ENCODE assay signal across 24 cellular contexts in genomic region chr19:4414144-4414799, GRCh38. TPM values are rescaled to one million over a fixed set of nuclear protein-coding genes. Genes with fewer than 3 reads are reported as not detected.
DNase-seq lines count a peak whose midpoint lies in the region; ATAC-seq, FAIRE-seq and TF ChIP-seq lines count a peak whose summit lies in the region.
"Had no signal": no experiment of that assay in that cellular context is flagged by ENCODE, and none has a peak within 500 bp of the region (broad histone marks: within the 10 kb centered on the region; RNA-seq: fewer than 3 reads in every experiment).

No MANE protein-coding gene starts in this region.

- H3K4me1 ChIP-seq in IMR-90 (ENCODE audit: control insufficient read depth, insufficient read depth, low read length) (peaks cover 7% of the 10 kb centered on the region), ectodermal cell (ENCODE audit: control insufficient read depth, insufficient read depth, low read length) (peaks cover 15% of the 10 kb centered on the region), mesendoderm (ENCODE audit: control insufficient read depth, low read depth, low read length) (peaks cover 19% of the 10 kb centered on the region)
- H3K4me1 ChIP-seq: BLaER1, vagina had no signal

- H2BK20ac ChIP-seq in IMR-90 (ENCODE audit: low read depth, low read length): peak overlapping the region; percentile 80

- peak overlapping the region; percentile 22; the same call in 1 of the 2 replicates for H4K91ac ChIP-seq in IMR-90 (ENCODE audit: insufficient read depth, low read depth, low read length)

- peaks cover 26% of the 10 kb centered on the region for H4K20me1 ChIP-seq in IMR-90 (ENCODE audit: insufficient read depth, low read length)

- 0 out of 2 replicates have a peak overlapping the region, but pooled peaks have one; percentile 8 for H3K18ac ChIP-seq in IMR-90 (ENCODE audit: low read depth, low read length)
- no peak overlapping the region for H3K18ac ChIP-seq in mesendoderm (ENCODE audit: low read length)

- 100% methylated on average over 1 of the region's 7 CpGs; no CpG with 5 or more reads in 1 of the 2 experiments for WGBS in IMR-90 (ENCODE audit: extremely low coverage in 2 of 2, insufficient read length in 1 of 2), 2 experiments
- 86 to 88% methylated on average over 7 of the region's 7 CpGs for WGBS in ectodermal cell, 2 experiments
- WGBS in mesendoderm (ENCODE audit: extremely low coverage, insufficient coverage, low lambda C conversion rate): no CpG with 5 or more reads among the region's 7 CpGs

- no peaks in the 10 kb centered on the region for H3K9me3 ChIP-seq in IMR-90 (ENCODE audit: control insufficient read depth, insufficient read depth, low read length)
- no peaks in the 10 kb centered on the region for H3K9me3 ChIP-seq in ectodermal cell (ENCODE audit: control insufficient read depth, low read length)
- H3K9me3 ChIP-seq: BLaER1, gastrocnemius medialis, vagina had no signal

- no peak overlapping the region for H3K4me3 ChIP-seq in IMR-90 (ENCODE audit: insufficient read depth, low read depth, low read length)
- H3K4me3 ChIP-seq in ectodermal cell (ENCODE audit: insufficient read depth, low read depth, low read length): no peak overlapping the region
- H3K4me3 ChIP-seq in mesendoderm (ENCODE audit: low read length): no peak overlapping the region
- H3K4me3 ChIP-seq: BLaER1, gastrocnemius medialis, GM12878, vagina had no signal

- H3K4ac ChIP-seq in IMR-90 (ENCODE audit: low read depth, low read length) (peak overlapping the region; percentile 71), mesendoderm (ENCODE audit: low read depth, low read length) (no peak overlapping the region)

- H2BK15ac ChIP-seq in IMR-90 (ENCODE audit: low read depth, low read length): 0 out of 3 replicates have a peak overlapping the region, but pooled peaks have one; percentile 41
- H2BK15ac ChIP-seq in mesendoderm (replicated peaks; ENCODE audit: low read depth): no peak overlapping the region

- intact Hi-C loops in IMR-90 (cut with micrococcal nuclease): no loop called here
- intact Hi-C loops in activated CD4-positive, alpha-beta T cell treated with anti-CD3 and anti-CD28 coated beads, Interleukin-2, amount 10 ng/mL, durations not matched to agents 24 days and 14 days (cut with micrococcal nuclease): no loop called here

- dilution Hi-C loops in IMR-90 (cut with HindIII; ENCODE audit: low sequenced_read_pairs, unreplicated experiment): no loop called here

- H2AK9ac ChIP-seq in IMR-90 (replicated peaks; ENCODE audit: low read depth, low read length, poor library complexity): peak overlapping the region; percentile 35

- H3K56ac ChIP-seq in IMR-90 (ENCODE audit: extremely low read depth, insufficient read depth, low read length) (no peak overlapping the region), mesendoderm (ENCODE audit: low read length) (peak overlapping the region; percentile 25)

- no peaks in the 10 kb centered on the region for H3K27me3 ChIP-seq in IMR-90 (ENCODE audit: control insufficient read depth, insufficient read depth, low read length)
- no peaks in the 10 kb centered on the region for H3K27me3 ChIP-seq in ectodermal cell (ENCODE audit: control insufficient read depth, insufficient read depth, low read length, poor library complexity, severe bottlenecking)
- H3K27me3 ChIP-seq in mesendoderm (ENCODE audit: insufficient read depth, low read length, poor library complexity): no peaks in the 10 kb centered on the region
- H3K27me3 ChIP-seq: BLaER1, gastrocnemius medialis, vagina had no signal

- peak; percentile 29 for DNase-seq in Daoy (ENCODE audit: low read depth)
- peak; percentile 55 for DNase-seq in IMR-90
- no peak for DNase-seq in mesendoderm
- no peak for DNase-seq in GM19239 (ENCODE audit: insufficient read length, low spot score)
- DNase-seq in activated CD4-positive, alpha-beta T cell treated with anti-CD3 and anti-CD28 coated beads, Interleukin-2, amount 10 ng/mL, durations not matched to agents 24 days and 14 days: no peak
- no peak for DNase-seq in MV-4-11 (lab: John Stamatoyannopoulos, UW)
- DNase-seq: activated CD8-positive, alpha-beta T cell treated with anti-CD3 and anti-CD28 coated beads, Interleukin-2, amount 10 ng/mL, durations not matched to agents 7 days and 5 days; activated naive CD4-positive, alpha-beta T cell treated with anti-CD3 and anti-CD28 coated beads, Interleukin-2, amount 10 ng/mL, durations not matched to agents 7 days and 5 days; DND-41; gastrocnemius medialis; KBM-7; left colon; naive B cell; NCI-H1694 treated with DMSO at 0.1 percent for 48 hours; NCI-H774; retina; stimulated activated CD4-positive, alpha-beta T cell treated with anti-CD3 and anti-CD28 coated beads, Interleukin-4, amount 100 ng/mL, for 24 hours had no signal

- BruUV-seq in IMR-90 (replicated peaks; lab: Mats Ljungman, UMichigan): no TSS peak

- H3K79me2 ChIP-seq in mesendoderm (ENCODE audit: control insufficient read depth, insufficient read depth, low read length): peaks cover 73% of the 10 kb centered on the region

- in situ Hi-C loops in IMR-90 (cut with MboI; ENCODE audit: low sequenced_read_pairs): no loop called here

- H3K14ac ChIP-seq in IMR-90 (replicated peaks; ENCODE audit: low read depth, low read length): peak overlapping the region; percentile 54; the same call in 1 of the 2 replicates

- ATAC-seq in IMR-90 (ENCODE audit: low read depth) (no peak; the same call in 1 of the 2 replicates), HG02610 (IDR thresholded peaks at IDR 0.05; ENCODE audit: unreplicated experiment) (no peak)
- ATAC-seq: activated CD8-positive, alpha-beta T cell treated with anti-CD3 and anti-CD28 coated beads, Interleukin-2, amount 10 ng/mL, durations not matched to agents 7 days and 5 days; gastrocnemius medialis; GM12878; left colon; stimulated activated effector memory CD8-positive, alpha-beta T cell treated with anti-CD3 and anti-CD28 coated beads, Interleukin-12 subunit alpha, Interleukin-12 subunit beta, amount 100 ng/mL, for 72 hours had no signal

- H2BK120ac ChIP-seq in IMR-90 (ENCODE audit: low read depth, low read length): peak overlapping the region; percentile 34; the same call in 1 of the 2 replicates
- no peak overlapping the region for H2BK120ac ChIP-seq in mesendoderm (ENCODE audit: low read depth, low read length)

- peak overlapping the region; percentile 57; the same call in 1 of the 2 replicates for H3K27ac ChIP-seq in IMR-90 (ENCODE audit: insufficient read depth, low read length)
- peak overlapping the region; percentile 96 for H3K27ac ChIP-seq in ectodermal cell (ENCODE audit: insufficient read depth, low read depth, low read length, poor library complexity, severe bottlenecking)
- H3K27ac ChIP-seq in mesendoderm (ENCODE audit: low read depth, low read length): peak overlapping the region; percentile 60
- H3K27ac ChIP-seq: BLaER1, gastrocnemius medialis had no signal

- H3K23ac ChIP-seq in IMR-90 (ENCODE audit: low read depth, low read length) (peak overlapping the region; percentile 70), mesendoderm (ENCODE audit: low read length) (no peak overlapping the region)

- no peak for TF ChIP-seq POLR2A in IMR-90 (IDR thresholded peaks at IDR 0.05; ENCODE audit: low read depth, low read length)

- peak overlapping the region; percentile 18 for H2AFZ ChIP-seq in IMR-90 (replicated peaks; ENCODE audit: low read length, poor library complexity)

- no peaks in the 10 kb centered on the region for H3K27me3 Mint-ChIP-seq in activated CD4-positive, alpha-beta T cell treated with anti-CD3 and anti-CD28 coated beads, Interleukin-2, amount 10 ng/mL, durations not matched to agents 24 days and 14 days
- H3K27me3 Mint-ChIP-seq: activated naive CD4-positive, alpha-beta T cell treated with anti-CD3 and anti-CD28 coated beads, Interleukin-2, amount 10 ng/mL, durations not matched to agents 7 days and 5 days; dendritic cell treated with granulocyte-macrophage colony-stimulating factor and Interleukin-4, amounts not matched to agents 40 ng/mL and 50 ng/mL, for 4 days; naive B cell had no signal

- H3K36me3 ChIP-seq in IMR-90 (ENCODE audit: control insufficient read depth, insufficient read depth, low read length): peaks cover 4% of the 10 kb centered on the region
- H3K36me3 ChIP-seq in ectodermal cell (ENCODE audit: control insufficient read depth, insufficient read depth, low read length): peaks cover 19% of the 10 kb centered on the region
- H3K36me3 ChIP-seq in mesendoderm (ENCODE audit: control insufficient read depth, insufficient read depth, low read length): peaks cover 15% of the 10 kb centered on the region
- H3K36me3 ChIP-seq: vagina had no signal

- no peak overlapping the region for H2AK5ac ChIP-seq in IMR-90 (ENCODE audit: low read depth, low read length)
- no peak overlapping the region for H2AK5ac ChIP-seq in mesendoderm (ENCODE audit: low read length)

- H3K9me1 ChIP-seq in IMR-90 (ENCODE audit: insufficient read depth, low read length): peaks cover 8% of the 10 kb centered on the region; the same call in 1 of the 2 replicates

- H3K9ac ChIP-seq in IMR-90 (ENCODE audit: low read depth, low read length): no peak overlapping the region
- H3K9ac ChIP-seq in mesendoderm (ENCODE audit: low read length): peak overlapping the region; percentile 31

- H2BK5ac ChIP-seq in IMR-90 (ENCODE audit: low read depth, low read length, poor library complexity, severe bottlenecking): peak overlapping the region; percentile 37
- no peak overlapping the region for H2BK5ac ChIP-seq in mesendoderm (ENCODE audit: low read length)

- FAIRE-seq in GM19239 (lab: Jason Lieb, UNC): no peak
- FAIRE-seq: GM12878 had no signal

- peaks cover 36% of the 10 kb centered on the region for H3K36me3 Mint-ChIP-seq in activated CD4-positive, alpha-beta T cell treated with anti-CD3 and anti-CD28 coated beads, Interleukin-2, amount 10 ng/mL, durations not matched to agents 24 days and 14 days (ENCODE audit: low read depth)
- H3K36me3 Mint-ChIP-seq: naive B cell had no signal

- no peak for TF ChIP-seq RAD21 in IMR-90 (IDR thresholded peaks at IDR 0.05; ENCODE audit: low read length)

- peak overlapping the region; percentile 60 for H3K4me2 ChIP-seq in IMR-90 (ENCODE audit: low read depth, low read length)
- no peak overlapping the region for H3K4me2 ChIP-seq in mesendoderm (ENCODE audit: low read length)
- H3K4me2 ChIP-seq: BLaER1 had no signal

- CTCF ChIA-PET in IMR-90 (lab: Yijun Ruan, JAX): interaction anchor here (0.6 to 1.8 kb wide), 2 partner anchors 14 to 28 kb away, joined by 4 to 10 read pairs; partner anchors contain the start of gene SH3GL1

- H3K9me3 Mint-ChIP-seq in activated CD4-positive, alpha-beta T cell treated with anti-CD3 and anti-CD28 coated beads, Interleukin-2, amount 10 ng/mL, durations not matched to agents 24 days and 14 days: no peaks in the 10 kb centered on the region
- H3K9me3 Mint-ChIP-seq: activated naive CD4-positive, alpha-beta T cell treated with anti-CD3 and anti-CD28 coated beads, Interleukin-2, amount 10 ng/mL, durations not matched to agents 7 days and 5 days; dendritic cell treated with granulocyte-macrophage colony-stimulating factor and Interleukin-4, amounts not matched to agents 40 ng/mL and 50 ng/mL, for 4 days; naive B cell; stimulated activated effector memory CD8-positive, alpha-beta T cell treated with anti-CD3 and anti-CD28 coated beads, Interleukin-12 subunit alpha, Interleukin-12 subunit beta, amount 100 ng/mL, for 72 hours had no signal

- peaks cover 3% of the 10 kb centered on the region for H3K4me1 Mint-ChIP-seq in activated CD4-positive, alpha-beta T cell treated with anti-CD3 and anti-CD28 coated beads, Interleukin-2, amount 10 ng/mL, durations not matched to agents 24 days and 14 days
- H3K4me1 Mint-ChIP-seq: stimulated activated effector memory CD8-positive, alpha-beta T cell treated with anti-CD3 and anti-CD28 coated beads, Interleukin-12 subunit alpha, Interleukin-12 subunit beta, amount 100 ng/mL, for 72 hours had no signal

- POLR2A ChIA-PET in IMR-90 (lab: Charles Lee; ENCODE audit: unreplicated experiment): no interaction called here

- H3K4me3 Mint-ChIP-seq in activated CD4-positive, alpha-beta T cell treated with anti-CD3 and anti-CD28 coated beads, Interleukin-2, amount 10 ng/mL, durations not matched to agents 24 days and 14 days: no peak overlapping the region
- H3K4me3 Mint-ChIP-seq: activated CD8-positive, alpha-beta T cell treated with anti-CD3 and anti-CD28 coated beads, Interleukin-2, amount 10 ng/mL, durations not matched to agents 7 days and 5 days; activated naive CD4-positive, alpha-beta T cell treated with anti-CD3 and anti-CD28 coated beads, Interleukin-2, amount 10 ng/mL, durations not matched to agents 7 days and 5 days; dendritic cell treated with granulocyte-macrophage colony-stimulating factor and Interleukin-4, amounts not matched to agents 40 ng/mL and 50 ng/mL, for 4 days; naive B cell; stimulated activated effector memory CD8-positive, alpha-beta T cell treated with anti-CD3 and anti-CD28 coated beads, Interleukin-12 subunit alpha, Interleukin-12 subunit beta, amount 100 ng/mL, for 72 hours had no signal

- H4K5ac ChIP-seq in IMR-90 (ENCODE audit: low read depth, low read length) (no peak overlapping the region), mesendoderm (ENCODE audit: low read length) (no peak overlapping the region)

- H4K8ac ChIP-seq in IMR-90 (ENCODE audit: low read depth in 2 of 2, low read length in 2 of 2) (peak overlapping the region in 1 of 2 experiments; percentile 56; a peak in 1 of 4 replicates), mesendoderm (ENCODE audit: low read depth, low read length) (no peak overlapping the region)

- TF ChIP-seq CTCF in IMR-90 (conservative IDR thresholded peaks at IDR 0.05; ENCODE audit: low read depth, low read length): no peak

- no peak overlapping the region for H3K27ac Mint-ChIP-seq in activated CD4-positive, alpha-beta T cell treated with anti-CD3 and anti-CD28 coated beads, Interleukin-2, amount 10 ng/mL, durations not matched to agents 24 days and 14 days
- H3K27ac Mint-ChIP-seq: activated CD8-positive, alpha-beta T cell treated with anti-CD3 and anti-CD28 coated beads, Interleukin-2, amount 10 ng/mL, durations not matched to agents 7 days and 5 days; stimulated activated effector memory CD8-positive, alpha-beta T cell treated with anti-CD3 and anti-CD28 coated beads, Interleukin-12 subunit alpha, Interleukin-12 subunit beta, amount 100 ng/mL, for 72 hours had no signal

- peaks cover 25 to 54% of the 10 kb centered on the region in 2 experiments for H3K79me1 ChIP-seq in IMR-90 (ENCODE audit: low read depth in 1 of 2, low read length in 2 of 2)
- H3K79me1 ChIP-seq in mesendoderm (ENCODE audit: low read length): peaks cover 12% of the 10 kb centered on the region

RNA-seq across cellular contexts. Expression of gene CHAF1A, which starts 11.8 kb away (rescaled TPM):
- total RNA-seq in Daoy (2014; rRNA removed; shearing (Covaris generic)): 39.7 and 55.8 TPM in 2 replicates
- 11.4 and 12.4 TPM in 2 replicates for total RNA-seq in IMR-90 (2012; rRNA removed)
- polyA plus RNA-seq in IMR-90 (2012; rRNA removed): 22.9 and 26.7 TPM in 2 replicates
- polyA plus RNA-seq in IMR-90 (2012; cell fraction: cytosol; rRNA removed): 16.1 and 20.9 TPM in 2 replicates
- 18.2 and 45.9 TPM in 2 replicates for polyA plus RNA-seq in IMR-90 (2012; cell fraction: nucleus; rRNA removed; ENCODE audit: low replicate concordance)
- 99.7 TPM for polyA plus RNA-seq in ectodermal cell (2013, experiment 1 of 4)
- 113 TPM for polyA plus RNA-seq in ectodermal cell (2013, experiment 2 of 4)
- polyA plus RNA-seq in ectodermal cell (2013, experiment 3 of 4): 54.9 TPM
- polyA plus RNA-seq in ectodermal cell (2013, experiment 4 of 4): 67.0 TPM
- polyA plus RNA-seq in mesendoderm (2013, experiment 1 of 2): 107 TPM
- 110 TPM for polyA plus RNA-seq in mesendoderm (2013, experiment 2 of 2)
- total RNA-seq in activated CD4-positive, alpha-beta T cell treated with anti-CD3 and anti-CD28 coated beads, Interleukin-2, amount 10 ng/mL, durations not matched to agents 24 days and 14 days: 99.4 and 103 TPM in 2 replicates

RNA-seq across cellular contexts. Expression of gene SH3GL1, which starts 13.9 kb away (rescaled TPM):
- total RNA-seq in Daoy (2014; rRNA removed; shearing (Covaris generic)): 44.3 and 52.8 TPM in 2 replicates
- total RNA-seq in IMR-90 (2012; rRNA removed): 28.1 and 32.2 TPM in 2 replicates
- polyA plus RNA-seq in IMR-90 (2012; rRNA removed): 138 and 161 TPM in 2 replicates
- polyA plus RNA-seq in IMR-90 (2012; cell fraction: cytosol; rRNA removed): 103 and 170 TPM in 2 replicates
- 93.0 and 160 TPM in 2 replicates for polyA plus RNA-seq in IMR-90 (2012; cell fraction: nucleus; rRNA removed; ENCODE audit: low replicate concordance)
- 98.9 TPM for polyA plus RNA-seq in ectodermal cell (2013, experiment 1 of 4)
- 94.5 TPM for polyA plus RNA-seq in ectodermal cell (2013, experiment 2 of 4)
- 83.1 TPM for polyA plus RNA-seq in ectodermal cell (2013, experiment 3 of 4)
- polyA plus RNA-seq in ectodermal cell (2013, experiment 4 of 4): 89.3 TPM
- 103 TPM for polyA plus RNA-seq in mesendoderm (2013, experiment 1 of 2)
- 105 TPM for polyA plus RNA-seq in mesendoderm (2013, experiment 2 of 2)
- total RNA-seq in activated CD4-positive, alpha-beta T cell treated with anti-CD3 and anti-CD28 coated beads, Interleukin-2, amount 10 ng/mL, durations not matched to agents 24 days and 14 days: 53.8 and 56.8 TPM in 2 replicates

RNA-seq across cellular contexts. Expression of gene UBXN6, which starts 43.3 kb away (rescaled TPM):
- 57.9 and 72.7 TPM in 2 replicates for total RNA-seq in Daoy (2014; rRNA removed; shearing (Covaris generic))
- total RNA-seq in IMR-90 (2012; rRNA removed): 74.2 and 84.2 TPM in 2 replicates
- 86.5 and 98.3 TPM in 2 replicates for polyA plus RNA-seq in IMR-90 (2012; rRNA removed)
- polyA plus RNA-seq in IMR-90 (2012; cell fraction: cytosol; rRNA removed): 112 and 127 TPM in 2 replicates
- polyA plus RNA-seq in IMR-90 (2012; cell fraction: nucleus; rRNA removed; ENCODE audit: low replicate concordance): 144 and 228 TPM in 2 replicates
- polyA plus RNA-seq in ectodermal cell (2013, experiment 1 of 4): 33.3 TPM
- 34.6 TPM for polyA plus RNA-seq in ectodermal cell (2013, experiment 2 of 4)
- 29.3 TPM for polyA plus RNA-seq in ectodermal cell (2013, experiment 3 of 4)
- polyA plus RNA-seq in ectodermal cell (2013, experiment 4 of 4): 29.2 TPM
- polyA plus RNA-seq in mesendoderm (2013, experiment 1 of 2): 29.1 TPM
- 28.3 TPM for polyA plus RNA-seq in mesendoderm (2013, experiment 2 of 2)
- 41.2 and 47.2 TPM in 2 replicates for total RNA-seq in activated CD4-positive, alpha-beta T cell treated with anti-CD3 and anti-CD28 coated beads, Interleukin-2, amount 10 ng/mL, durations not matched to agents 24 days and 14 days

RNA-seq across cellular contexts. Expression of gene HDGFL2, which starts 57.8 kb away (rescaled TPM):
- total RNA-seq in Daoy (2014; rRNA removed; shearing (Covaris generic)): 57.4 and 79.1 TPM in 2 replicates
- 35.8 and 45.5 TPM in 2 replicates for total RNA-seq in IMR-90 (2012; rRNA removed)
- 48.5 and 53.0 TPM in 2 replicates for polyA plus RNA-seq in IMR-90 (2012; rRNA removed)
- 52.7 and 54.3 TPM in 2 replicates for polyA plus RNA-seq in IMR-90 (2012; cell fraction: cytosol; rRNA removed)
- 90.4 and 123 TPM in 2 replicates for polyA plus RNA-seq in IMR-90 (2012; cell fraction: nucleus; rRNA removed; ENCODE audit: low replicate concordance)
- 143 TPM for polyA plus RNA-seq in ectodermal cell (2013, experiment 1 of 4)
- 135 TPM for polyA plus RNA-seq in ectodermal cell (2013, experiment 2 of 4)
- 108 TPM for polyA plus RNA-seq in ectodermal cell (2013, experiment 3 of 4)
- 110 TPM for polyA plus RNA-seq in ectodermal cell (2013, experiment 4 of 4)
- 54.7 TPM for polyA plus RNA-seq in mesendoderm (2013, experiment 1 of 2)
- 55.7 TPM for polyA plus RNA-seq in mesendoderm (2013, experiment 2 of 2)
- 66.0 and 72.7 TPM in 2 replicates for total RNA-seq in activated CD4-positive, alpha-beta T cell treated with anti-CD3 and anti-CD28 coated beads, Interleukin-2, amount 10 ng/mL, durations not matched to agents 24 days and 14 days

Comparison
In these comparisons a context has a peak if more than half of its experiments do, and no peak if none do; other contexts are left out.
1. DNase-seq: peak in Daoy (single experiment) and IMR-90 (single experiment); none in mesendoderm (single experiment), GM19239 (single experiment), activated CD4-positive, alpha-beta T cell treated with anti-CD3 and anti-CD28 coated beads, Interleukin-2, amount 10 ng/mL, durations not matched to agents 24 days and 14 days (single experiment) and MV-4-11 (single experiment).
2. Peak in every context shown above with its lines, with median percentiles within 50 percentile points of each other: H3K27ac ChIP-seq.